22 cellular contexts compared by ENCODE assay signal in the genomic region with DNA sequence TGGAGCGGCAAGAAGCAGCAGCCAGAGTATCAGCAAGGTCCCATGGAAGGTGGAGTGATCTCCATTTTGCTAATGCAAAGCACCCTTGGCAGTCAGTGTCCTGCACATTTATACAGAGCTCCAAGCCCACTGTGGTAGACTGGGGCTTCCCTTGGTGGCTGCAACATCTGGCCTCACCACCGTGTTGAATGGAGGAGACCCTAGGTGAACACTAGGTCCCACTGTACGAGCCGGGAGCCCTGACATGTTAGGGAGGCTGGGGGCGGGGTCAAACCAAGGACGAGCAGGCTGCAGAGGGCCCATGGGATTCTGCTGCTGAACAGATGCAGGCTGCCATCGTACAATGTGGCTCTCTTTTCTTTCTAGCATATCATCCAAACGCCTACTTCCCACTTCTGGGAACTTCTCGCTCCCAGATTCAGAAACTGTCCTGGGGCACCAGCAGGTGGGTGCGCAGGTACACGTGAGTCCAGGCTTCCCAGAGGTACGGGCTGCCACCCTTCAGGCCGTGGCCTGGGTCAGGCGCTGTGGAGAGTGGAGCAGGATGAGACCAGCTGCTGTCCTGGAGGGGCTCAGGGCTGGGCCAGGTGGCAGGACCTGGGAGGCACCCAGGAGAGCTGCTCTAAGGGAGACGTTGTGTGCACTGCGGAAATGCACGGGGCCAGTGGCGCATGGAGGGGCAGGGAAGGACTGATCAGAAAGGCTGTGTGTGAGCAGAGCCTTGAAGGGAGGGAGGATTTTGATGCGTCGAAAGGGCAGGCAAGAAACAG.
"Had no signal": no experiment of that assay in that cellular context is flagged by ENCODE, and none has a peak within 500 bp of the region (broad histone marks: within the 10 kb centered on the region; RNA-seq: fewer than 3 reads in every experiment).

No MANE protein-coding gene starts in this region.

- H3K27me3 ChIP-seq: ovary, thyroid gland had no signal

- FAIRE-seq: endothelial cell of umbilical vein, islet of Langerhans had no signal

- H3K36me3 ChIP-seq: ovary, thyroid gland had no signal

- ATAC-seq: esophagus mucosa; left colon; psoas muscle; right cardiac atrium; stimulated activated naive CD8-positive, alpha-beta T cell treated with anti-CD3 and anti-CD28 coated beads, Interleukin-15, Interleukin-2, amounts not matched to agents 100 U/mL and 50 U/mL, for 24 hours had no signal

- H3K9me3 Mint-ChIP-seq: activated naive CD4-positive, alpha-beta T cell treated with anti-CD3 and anti-CD28 coated beads, Interleukin-2, amount 10 ng/mL, durations not matched to agents 7 days and 5 days had no signal

- H3K4me3 Mint-ChIP-seq: activated CD4-positive, alpha-beta memory T cell treated with anti-CD3 and anti-CD28 coated beads for 36 hours; activated naive CD4-positive, alpha-beta T cell treated with anti-CD3 and anti-CD28 coated beads, Interleukin-2, amount 10 ng/mL, durations not matched to agents 7 days and 5 days; brain had no signal

- H3K27ac ChIP-seq: ovary, psoas muscle, thyroid gland had no signal

- H3K4me3 ChIP-seq: ovary, psoas muscle, thyroid gland had no signal

- H3K9me3 ChIP-seq: ovary, psoas muscle, thyroid gland had no signal

- H3K36me3 Mint-ChIP-seq: activated CD4-positive, alpha-beta memory T cell treated with anti-CD3 and anti-CD28 coated beads for 36 hours; activated naive CD4-positive, alpha-beta T cell treated with anti-CD3 and anti-CD28 coated beads, Interleukin-2, amount 10 ng/mL, durations not matched to agents 7 days and 5 days; brain had no signal

- DNase-seq: activated CD4-positive, alpha-beta memory T cell treated with anti-CD3 and anti-CD28 coated beads for 36 hours; activated CD4-positive, alpha-beta T cell treated with anti-CD3 and anti-CD28 coated beads for 4 hours; activated CD4-positive, CD25-positive, alpha-beta regulatory T cell; activated effector memory CD4-positive, alpha-beta T cell treated with anti-CD3 and anti-CD28 coated beads, Interleukin-2, amount 50 U/mL, for 16 hours; activated naive CD4-positive, alpha-beta T cell treated with anti-CD3 and anti-CD28 coated beads, Interleukin-2, amount 10 ng/mL, durations not matched to agents 7 days and 5 days; amygdala; dermis blood vessel endothelial cell; effector CD8-positive, alpha-beta T cell; foreskin melanocyte; left colon; mesenchymal stem cell; ovary; right cardiac atrium; stimulated activated CD4-positive, alpha-beta T cell treated with anti-CD3 and anti-CD28 coated beads, Interleukin-12 subunit alpha, Interleukin-12 subunit beta, amount 100 ng/mL, for 4 hours; stimulated activated CD4-positive, alpha-beta T cell treated with anti-CD3 and anti-CD28 coated beads, Interleukin-4, amount 100 ng/mL, for 4 hours; stimulated activated naive CD8-positive, alpha-beta T cell treated with anti-CD3 and anti-CD28 coated beads, Interleukin-15, Interleukin-2, amounts not matched to agents 100 U/mL and 50 U/mL, for 24 hours; thyroid gland had no signal

- H3K27ac Mint-ChIP-seq: activated CD4-positive, alpha-beta memory T cell treated with anti-CD3 and anti-CD28 coated beads for 36 hours; activated naive CD4-positive, alpha-beta T cell treated with anti-CD3 and anti-CD28 coated beads, Interleukin-2, amount 10 ng/mL, durations not matched to agents 7 days and 5 days had no signal
